ENCODE assay signal across 19 cellular contexts in the genomic region with DNA sequence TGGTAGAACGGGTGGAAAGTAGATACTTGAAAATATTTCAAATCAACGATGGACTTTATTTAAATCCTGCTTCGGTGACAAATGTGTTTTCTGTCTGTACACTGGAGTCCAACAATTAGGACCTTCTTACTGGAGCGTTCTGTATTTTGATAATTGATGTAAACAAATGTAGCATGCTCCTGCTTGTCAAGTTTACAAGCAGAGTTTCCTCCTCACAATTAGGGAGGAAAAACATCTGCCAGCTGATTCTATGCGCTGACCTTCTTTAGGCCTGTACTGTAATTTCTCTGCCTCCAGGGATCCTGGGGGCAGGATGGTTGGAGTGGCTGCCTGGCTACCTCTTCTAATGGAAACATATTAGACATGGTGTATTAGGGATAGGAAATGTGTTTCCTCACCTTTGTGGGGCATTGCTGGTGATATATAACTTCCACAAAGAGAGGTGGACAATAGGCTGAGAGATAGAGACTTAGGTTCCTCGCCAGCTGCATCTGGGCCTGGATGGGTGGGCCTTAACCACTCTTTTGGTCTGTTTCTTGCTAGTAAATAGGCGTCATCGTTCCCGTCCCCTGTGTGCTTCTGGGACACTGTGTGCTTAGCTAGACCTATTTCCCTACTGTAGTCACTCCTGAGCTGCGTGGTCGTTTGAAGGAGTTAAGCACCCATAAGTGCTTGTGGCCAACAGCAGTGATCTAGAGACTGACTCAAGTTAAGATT. TPM values are rescaled to one million over a fixed set of nuclear protein-coding genes. Genes with fewer than 3 reads are reported as not detected.
DNase-seq lines count a peak whose midpoint lies in the region; ATAC-seq, FAIRE-seq and TF ChIP-seq lines count a peak whose summit lies in the region.
"Had no signal": no experiment of that assay in that cellular context is flagged by ENCODE, and none has a peak within 500 bp of the region (broad histone marks: within the 10 kb centered on the region; RNA-seq: fewer than 3 reads in every experiment).

No MANE protein-coding gene starts in this region.

- TF ChIP-seq EP300 in sigmoid colon (IDR thresholded peaks at IDR 0.05): no peak

- peak overlapping the region; percentile 72 for H3K27ac ChIP-seq in endothelial cell of umbilical vein (ENCODE audit: insufficient read depth, low read depth, low read length)
- no peak overlapping the region for H3K27ac ChIP-seq in keratinocyte (ENCODE audit: control insufficient read depth, insufficient read depth, low read length)
- H3K27ac ChIP-seq in sigmoid colon: peak overlapping the region; percentile 32 to 83 (median 70)

- H3K9me3 Mint-ChIP-seq in Calu3 (ENCODE audit: low read depth, unreplicated experiment): no peaks in the 10 kb centered on the region
- H3K9me3 Mint-ChIP-seq: central memory CD8-positive, alpha-beta T cell; effector memory CD8-positive, alpha-beta T cell had no signal

- TF ChIP-seq CTCF in Calu3 (IDR thresholded peaks at IDR 0.05; ENCODE audit: unreplicated experiment): no peak
- TF ChIP-seq CTCF in endothelial cell of umbilical vein (IDR thresholded peaks at IDR 0.05; ENCODE audit: extremely low read depth in 1 of 2, insufficient read depth in 1 of 2, low read depth in 1 of 2, low read length in 2 of 2): no peak
- no peak for TF ChIP-seq CTCF in keratinocyte (optimal IDR thresholded peaks at IDR 0.05 in 1 of 3, IDR thresholded peaks at IDR 0.05 in 1 of 3, conservative IDR thresholded peaks at IDR 0.05 in 1 of 3; ENCODE audit: extremely low read depth in 1 of 3, insufficient read depth in 2 of 3, low read length in 3 of 3)
- TF ChIP-seq CTCF in sigmoid colon (IDR thresholded peaks at IDR 0.05): no peak

- peaks cover 89% of the 10 kb centered on the region for H3K36me3 Mint-ChIP-seq in Calu3 (ENCODE audit: insufficient read depth, unreplicated experiment)

- FAIRE-seq in endothelial cell of umbilical vein (lab: Jason Lieb, UNC) (no peak), keratinocyte (lab: Jason Lieb, UNC) (peak; percentile 29)
- FAIRE-seq: D721Med, G401.6 had no signal

- dilution Hi-C loops in endothelial cell of umbilical vein (cut with MboI; ENCODE audit: extremely low pct_ligation_motif_present, low sequenced_read_pairs): loop anchor here (25.0 kb wide), 1 partner anchor 249 kb away; no protein-coding TSS in a partner anchor
- dilution Hi-C loops in keratinocyte (cut with MboI; ENCODE audit: extremely low pct_ligation_motif_present, low sequenced_read_pairs): no loop called here

- H3K9ac ChIP-seq in endothelial cell of umbilical vein (replicated peaks; ENCODE audit: extremely low read depth, insufficient read depth, low read length): peak overlapping the region; percentile 16
- no peak overlapping the region for H3K9ac ChIP-seq in keratinocyte (ENCODE audit: control insufficient read depth, extremely low read depth, insufficient read depth, low read length)
- H3K9ac ChIP-seq: SK-N-SH had no signal

- peaks cover 74% of the 10 kb centered on the region for H3K4me1 ChIP-seq in endothelial cell of umbilical vein (ENCODE audit: control insufficient read depth, extremely low read depth, insufficient read depth, low read length)
- H3K4me1 ChIP-seq in keratinocyte (ENCODE audit: control insufficient read depth, extremely low read depth, insufficient read depth, low read length): peaks cover 11% of the 10 kb centered on the region
- peaks cover 0 to 34% (median 14%) of the 10 kb centered on the region in 4 donors for H3K4me1 ChIP-seq in sigmoid colon

- CTCF ChIA-PET in Calu3 (lab: Charles Lee) (interaction anchor here (1.0 to 1.4 kb wide), 2 partner anchors 14 to 374 kb away, joined by 3 to 4 read pairs; no protein-coding TSS in a partner anchor), endothelial cell of umbilical vein (lab: Charles Lee) (interaction anchor here (1.2 to 2.7 kb wide), 3 partner anchors 10 to 375 kb away, joined by 5 to 9 read pairs (median 7); no protein-coding TSS in a partner anchor)

- peak overlapping the region; percentile 94 for H3K27ac Mint-ChIP-seq in Calu3 (ENCODE audit: unreplicated experiment)
- H3K27ac Mint-ChIP-seq: effector memory CD8-positive, alpha-beta T cell had no signal

- ATAC-seq in HG03469 (IDR thresholded peaks at IDR 0.05; ENCODE audit: unreplicated experiment) (no peak), GM18868 (IDR thresholded peaks at IDR 0.05; ENCODE audit: unreplicated experiment) (no peak), GM21786 (IDR thresholded peaks at IDR 0.05; ENCODE audit: unreplicated experiment) (no peak)
- ATAC-seq: effector memory CD8-positive, alpha-beta T cell; Panc1 had no signal

- H3K4me3 ChIP-seq in endothelial cell of umbilical vein (replicated peaks in 1 of 3; ENCODE audit: insufficient read depth in 1 of 3, low read depth in 1 of 3, low read length in 3 of 3) (no peak overlapping the region), keratinocyte (ENCODE audit: control insufficient read depth in 2 of 3, extremely low read depth in 1 of 3, insufficient read depth in 2 of 3, low read depth in 1 of 3, low read length in 3 of 3) (no peak overlapping the region), sigmoid colon (no peak overlapping the region)

- H3K4me2 ChIP-seq in endothelial cell of umbilical vein (ENCODE audit: insufficient read depth, low read length) (peak overlapping the region; percentile 29), keratinocyte (ENCODE audit: control insufficient read depth, extremely low read depth, insufficient read depth, low read depth, low read length) (no peak overlapping the region)
- H3K4me2 ChIP-seq: SK-N-SH had no signal

- POLR2A ChIA-PET in endothelial cell of umbilical vein (lab: Charles Lee): interaction anchor here (1.2 kb wide), 1 partner anchor 14 kb away, joined by 4 read pairs; no protein-coding TSS in a partner anchor

- no peaks in the 10 kb centered on the region for H3K9me1 ChIP-seq in endothelial cell of umbilical vein (replicated peaks; ENCODE audit: control insufficient read depth, extremely low read depth, insufficient read depth, low read length)
- H3K9me1 ChIP-seq in keratinocyte (ENCODE audit: control insufficient read depth, extremely low read depth, insufficient read depth, low read length): no peaks in the 10 kb centered on the region

- H3K27me3 ChIP-seq in endothelial cell of umbilical vein (ENCODE audit: control insufficient read depth in 2 of 2, insufficient read depth in 2 of 2, low read length in 2 of 2) (no peaks in the 10 kb centered on the region), keratinocyte (ENCODE audit: control insufficient read depth, extremely low read depth, insufficient read depth, low read length) (no peaks in the 10 kb centered on the region), sigmoid colon (no peaks in the 10 kb centered on the region)

- TF ChIP-seq POLR2A in endothelial cell of umbilical vein (IDR thresholded peaks at IDR 0.05; ENCODE audit: low read depth, low read length) (peak; percentile 23), sigmoid colon (IDR thresholded peaks at IDR 0.05) (no peak)

- intact Hi-C loops in Calu3 (cut with micrococcal nuclease; ENCODE audit: unreplicated experiment): loop anchor here (2.0 to 10.0 kb wide), 3 partner anchors 14 to 526 kb away; no protein-coding TSS in a partner anchor
- intact Hi-C loops in endothelial cell of umbilical vein (cut with micrococcal nuclease): no loop called here
- intact Hi-C loops in sigmoid colon (cut with DNase I): no loop called here

- H3K9me3 ChIP-seq in endothelial cell of umbilical vein (replicated peaks; ENCODE audit: control insufficient read depth, insufficient read depth, low read length) (no peaks in the 10 kb centered on the region), keratinocyte (ENCODE audit: control insufficient read depth, low read depth, low read length) (no peaks in the 10 kb centered on the region), sigmoid colon (no peaks in the 10 kb centered on the region)
- H3K9me3 ChIP-seq: SK-N-SH had no signal

- DNase-seq in Calu3: no peak
- DNase-seq in endothelial cell of umbilical vein (ENCODE audit: low read depth, low spot score): peak; percentile 51
- DNase-seq in keratinocyte (ENCODE audit: low read depth, low spot score): no peak
- no peak for DNase-seq in sigmoid colon
- no peak for DNase-seq in superior temporal gyrus (ENCODE audit: extremely low spot score)
- DNase-seq: activated CD4-positive, CD25-positive, alpha-beta regulatory T cell treated with anti-CD3 and anti-CD28 coated beads, Interleukin-2, amount 50 U/mL, for 72 hours; effector memory CD8-positive, alpha-beta T cell; hypothalamus; NCI-H226; SK-N-SH; stimulated activated CD4-positive, alpha-beta T cell treated with anti-CD3 and anti-CD28 coated beads, Interleukin-4, amount 100 ng/mL, for 24 hours; substantia nigra had no signal

- BruUV-seq in Calu3 (replicated peaks; lab: Mats Ljungman, UMichigan) (no TSS peak), endothelial cell of umbilical vein (replicated peaks; lab: Mats Ljungman, UMichigan) (no TSS peak)

- H3K27me3 Mint-ChIP-seq in Calu3 (ENCODE audit: unreplicated experiment): no peaks in the 10 kb centered on the region

- H3K4me1 Mint-ChIP-seq in Calu3 (ENCODE audit: low read depth, unreplicated experiment): peaks cover 78% of the 10 kb centered on the region

- H3K36me3 ChIP-seq in endothelial cell of umbilical vein (ENCODE audit: control insufficient read depth in 2 of 2, extremely low read depth in 1 of 2, insufficient read depth in 2 of 2, low read length in 2 of 2): peaks cover 1 to 7% of the 10 kb centered on the region in 2 experiments
- no peaks in the 10 kb centered on the region for H3K36me3 ChIP-seq in keratinocyte (ENCODE audit: control insufficient read depth in 2 of 2, extremely low read depth in 1 of 2, insufficient read depth in 2 of 2, low read length in 2 of 2)
- H3K36me3 ChIP-seq in sigmoid colon: no peaks in the 10 kb centered on the region

- peaks cover 73% of the 10 kb centered on the region for H3K79me2 ChIP-seq in endothelial cell of umbilical vein (ENCODE audit: control insufficient read depth, insufficient read depth, low read length)
- H3K79me2 ChIP-seq in keratinocyte (ENCODE audit: control insufficient read depth, insufficient read depth, low read length): no peaks in the 10 kb centered on the region

- 30 to 78% methylated on average over 11 of the region's 11 CpGs for WGBS in sigmoid colon, 2 donors

- H2AFZ ChIP-seq in endothelial cell of umbilical vein (ENCODE audit: low read depth, low read length): no peak overlapping the region
- H2AFZ ChIP-seq in keratinocyte (ENCODE audit: control insufficient read depth, low read length): no peak overlapping the region

- H3K4me3 Mint-ChIP-seq in Calu3 (ENCODE audit: low read depth, unreplicated experiment): peak overlapping the region; percentile 50
- H3K4me3 Mint-ChIP-seq: central memory CD8-positive, alpha-beta T cell; effector memory CD8-positive, alpha-beta T cell had no signal

- no peaks in the 10 kb centered on the region for H4K20me1 ChIP-seq in endothelial cell of umbilical vein (replicated peaks; ENCODE audit: control insufficient read depth, extremely low read depth, insufficient read depth, low read length)
- H4K20me1 ChIP-seq in keratinocyte (ENCODE audit: control insufficient read depth, extremely low read depth, insufficient read depth, low read length): no peaks in the 10 kb centered on the region

RNA-seq across cellular contexts. Expression of gene GATA6, which starts 19.3 kb away (rescaled TPM):
- total RNA-seq in Calu3 (2022) (54.6 and 58.4 TPM in 2 replicates), endothelial cell of umbilical vein (14.6 and 14.9 TPM in 2 replicates), sigmoid colon (10 to 100 TPM in 2 of 4 donors, 1 to 10 TPM in 2; 2.5 to 15.1 (median 9.1) TPM)
- polyA plus RNA-seq in endothelial cell of umbilical vein (3.9 and 4.1 TPM in 2 replicates), keratinocyte (0.28 to 0.37 TPM (median 0.33 TPM) in 3 replicates), sigmoid colon (10 to 100 TPM; 12.8 to 16.2 (median 13.6) TPM)
- polyA plus RNA-seq in endothelial cell of umbilical vein (2011; cell fraction: cytosol; rRNA removed): 3.5 and 3.7 TPM in 2 replicates
- 7.1 and 10.1 TPM in 2 replicates for polyA plus RNA-seq in endothelial cell of umbilical vein (2011; cell fraction: nucleus; rRNA removed)
- 5.8 and 7.2 TPM in 2 replicates for polyA plus RNA-seq in endothelial cell of umbilical vein (2012)
- polyA minus RNA-seq in endothelial cell of umbilical vein (2.7 and 3.8 TPM in 2 replicates), keratinocyte (0.13 to 0.58 TPM (median 0.16 TPM) in 3 replicates)
- 5.7 TPM for polyA minus RNA-seq in endothelial cell of umbilical vein (2011; cell fraction: cytosol; rRNA and poly(A)+ RNA removed)
- 13.0 and 24.8 TPM in 2 replicates for polyA minus RNA-seq in endothelial cell of umbilical vein (2011; cell fraction: nucleus; rRNA and poly(A)+ RNA removed)
- polyA plus RNA-seq in keratinocyte (2011; ENCODE audit: low read depth): 0.17 TPM
- polyA plus RNA-seq in keratinocyte (2011; cell fraction: cytosol; rRNA removed): 0.35 and 0.39 TPM in 2 replicates
- polyA plus RNA-seq in keratinocyte (2011; cell fraction: nucleus; rRNA removed): 0.88 and 0.89 TPM in 2 replicates
- polyA plus RNA-seq in keratinocyte (2012; ENCODE audit: low replicate concordance): 0.47 and 0.68 TPM in 2 replicates
- polyA minus RNA-seq in keratinocyte (2011; cell fraction: cytosol; rRNA and poly(A)+ RNA removed): 0.96 TPM
- 1.1 and 1.3 TPM in 2 replicates for polyA minus RNA-seq in keratinocyte (2011; cell fraction: nucleus; rRNA and poly(A)+ RNA removed)
- polyA plus RNA-seq: SK-N-SH had no signal
